1 cellular context compared by ENCODE assay signal in genomic region chr20:63003546-63003945, GRCh38.
TF ChIP-seq lines count a peak whose summit lies in the region.

No MANE protein-coding gene starts in this region.

TF ChIP-seq in WTC11, 78 proteins besides CTCF, POLR2A, EP300 and RAD21 (continued from another document):
- TF ChIP-seq FOXP4 (CRISPR knock-in tag; IDR thresholded peaks at IDR 0.05) (peak; percentile 37; the same call in 1 of the 2 replicates), ZNF425 (CRISPR knock-in tag; conservative IDR thresholded peaks at IDR 0.05) (no peak), ZNF532 (CRISPR knock-in tag; IDR thresholded peaks at IDR 0.05; ENCODE audit: borderline replicate concordance) (no peak), FOXK1 (CRISPR knock-in tag; IDR thresholded peaks at IDR 0.05) (0 out of 2 replicates have a peak, but pooled peaks have one; percentile 26), E2F4 (CRISPR knock-in tag; IDR thresholded peaks at IDR 0.05; ENCODE audit: borderline replicate concordance, low read depth) (no peak), MYBL2 (CRISPR knock-in tag; IDR thresholded peaks at IDR 0.05) (no peak), ZNF423 (CRISPR knock-in tag; IDR thresholded peaks at IDR 0.05) (peak; percentile 85)
